ENCODE assay signal across 8 cellular contexts in genomic region chr19:53867225-53868090, GRCh38. TPM values are rescaled to one million over a fixed set of nuclear protein-coding genes. Genes with fewer than 3 reads are reported as not detected.
DNase-seq lines count a peak whose midpoint lies in the region; ATAC-seq and TF ChIP-seq lines count a peak whose summit lies in the region.

Gene MYADM (plus strand): TSS chr19:53867883. CDS start chr19:53873530, 5,647 bp downstream.

- DNase-seq in COLO668 (lab: John Stamatoyannopoulos, UW; ENCODE audit: unreplicated experiment): peak; percentile 48
- peak; percentile 98 for DNase-seq in HS-27A (ENCODE audit: low read depth)
- DNase-seq in SK-N-MC (ENCODE audit: low read depth, low spot score): peak; percentile 65
- DNase-seq in activated naive CD4-positive, alpha-beta T cell treated with anti-CD3 and anti-CD28 coated beads for 36 hours: peak; percentile 99
- DNase-seq in foreskin melanocyte: peak; percentile 98
- DNase-seq in neural crest cell (ENCODE audit: low read depth, low spot score): peak; percentile 98
- DNase-seq in stimulated activated naive CD8-positive, alpha-beta T cell treated with anti-CD3 and anti-CD28 coated beads, Interleukin-15, amount 100 ng/mL, for 72 hours: peak; percentile 99

- no peaks in the 10 kb centered on the region for H3K27me3 Mint-ChIP-seq in activated naive CD4-positive, alpha-beta T cell treated with anti-CD3 and anti-CD28 coated beads for 36 hours (ENCODE audit: low read depth)
- peaks cover 30% of the 10 kb centered on the region for H3K27me3 Mint-ChIP-seq in neural crest cell (ENCODE audit: low read depth)
- H3K27me3 Mint-ChIP-seq in stimulated activated naive CD8-positive, alpha-beta T cell treated with anti-CD3 and anti-CD28 coated beads, Interleukin-15, amount 100 ng/mL, for 72 hours: no peaks in the 10 kb centered on the region

- H3K4me3 ChIP-seq in SK-N-MC: peak within 1 kb of the TSS; percentile 80

- CTCF ChIA-PET in activated naive CD4-positive, alpha-beta T cell treated with anti-CD3 and anti-CD28 coated beads for 36 hours (lab: Charles Lee): interaction anchor here (0.6 to 2.6 kb wide), 4 partner anchors 10 to 291 kb away, joined by 3 to 10 read pairs (median 4); partner anchors contain the start of gene PRKCG

- H3K9me3 ChIP-seq in SK-N-MC (ENCODE audit: low read depth, low read length): no peaks in the 10 kb centered on the region

- H3K36me3 Mint-ChIP-seq in activated naive CD4-positive, alpha-beta T cell treated with anti-CD3 and anti-CD28 coated beads for 36 hours (ENCODE audit: low read depth): no peaks in the 10 kb centered on the region
- H3K36me3 Mint-ChIP-seq in neural crest cell (ENCODE audit: low read depth): no peaks in the 10 kb centered on the region

- peak within 1 kb of the TSS; percentile 77 for H3K9ac ChIP-seq in SK-N-MC (ENCODE audit: insufficient read length)

- H3K36me3 ChIP-seq in SK-N-MC (ENCODE audit: insufficient read depth, low read length): no peaks in the 10 kb centered on the region

- H3K27ac Mint-ChIP-seq in activated naive CD4-positive, alpha-beta T cell treated with anti-CD3 and anti-CD28 coated beads for 36 hours: peak within 1 kb of the TSS; percentile 82
- H3K27ac Mint-ChIP-seq in neural crest cell (ENCODE audit: unreplicated experiment): peak within 1 kb of the TSS; percentile 99
- H3K27ac Mint-ChIP-seq in stimulated activated naive CD8-positive, alpha-beta T cell treated with anti-CD3 and anti-CD28 coated beads, Interleukin-15, amount 100 ng/mL, for 72 hours: peak within 1 kb of the TSS; percentile 99

- H3K27ac ChIP-seq in SK-N-MC: peak within 1 kb of the TSS; percentile 57; the same call in 1 of the 2 replicates

- peak; percentile 44 for ATAC-seq in GM19468 (IDR thresholded peaks at IDR 0.05; ENCODE audit: extremely low read depth, unreplicated experiment)
- peak; percentile 89 for ATAC-seq in stimulated activated naive CD8-positive, alpha-beta T cell treated with anti-CD3 and anti-CD28 coated beads, Interleukin-15, amount 100 ng/mL, for 72 hours

- intact Hi-C loops in activated naive CD4-positive, alpha-beta T cell treated with anti-CD3 and anti-CD28 coated beads for 36 hours (cut with micrococcal nuclease): loop anchor here (1.0 to 10.0 kb wide), 10 partner anchors 13 to 673 kb away; partner anchors contain the start of genes CNOT3, LAIR1, NDUFA3 and OSCAR

- H3K4me3 Mint-ChIP-seq in activated naive CD4-positive, alpha-beta T cell treated with anti-CD3 and anti-CD28 coated beads for 36 hours: peak within 1 kb of the TSS; percentile 88
- H3K4me3 Mint-ChIP-seq in neural crest cell: peak within 1 kb of the TSS; percentile 91
- H3K4me3 Mint-ChIP-seq in stimulated activated naive CD8-positive, alpha-beta T cell treated with anti-CD3 and anti-CD28 coated beads, Interleukin-15, amount 100 ng/mL, for 72 hours: peak within 1 kb of the TSS; percentile 92 to 98

- peaks cover 36% of the 10 kb centered on the region for H3K4me1 Mint-ChIP-seq in activated naive CD4-positive, alpha-beta T cell treated with anti-CD3 and anti-CD28 coated beads for 36 hours (ENCODE audit: low read depth)
- peaks cover 38% of the 10 kb centered on the region for H3K4me1 Mint-ChIP-seq in neural crest cell
- peaks cover 45% of the 10 kb centered on the region for H3K4me1 Mint-ChIP-seq in stimulated activated naive CD8-positive, alpha-beta T cell treated with anti-CD3 and anti-CD28 coated beads, Interleukin-15, amount 100 ng/mL, for 72 hours

- no peak for TF ChIP-seq CTCF in neural crest cell (conservative IDR thresholded peaks at IDR 0.05)

- H3K9me3 Mint-ChIP-seq in activated naive CD4-positive, alpha-beta T cell treated with anti-CD3 and anti-CD28 coated beads for 36 hours: no peaks in the 10 kb centered on the region
- no peaks in the 10 kb centered on the region for H3K9me3 Mint-ChIP-seq in neural crest cell
- H3K9me3 Mint-ChIP-seq in stimulated activated naive CD8-positive, alpha-beta T cell treated with anti-CD3 and anti-CD28 coated beads, Interleukin-15, amount 100 ng/mL, for 72 hours: no peaks in the 10 kb centered on the region

RNA-seq across cellular contexts. Expression of gene MYADM, which starts in this region (rescaled TPM):
- 10 to 100 TPM; 13.6 to 13.9 TPM for total RNA-seq in activated naive CD4-positive, alpha-beta T cell treated with anti-CD3 and anti-CD28 coated beads for 36 hours
- total RNA-seq in neural crest cell: 15.0 and 19.1 TPM in 2 replicates

Comparison
In these comparisons a context has a peak if more than half of its experiments do, and no peak if none do; other contexts are left out.
1. Peak in every context shown above with its lines: DNase-seq, ATAC-seq, H3K4me3 ChIP-seq and H3K27ac ChIP-seq.
2. DNase-seq: peak in every context shown above with its lines; median percentile 99 in activated naive CD4-positive, alpha-beta T cell treated with anti-CD3 and anti-CD28 coated beads for 36 hours; 99 in stimulated activated naive CD8-positive, alpha-beta T cell treated with anti-CD3 and anti-CD28 coated beads, Interleukin-15, amount 100 ng/mL, for 72 hours; 98 in HS-27A; 98 in foreskin melanocyte; 98 in neural crest cell; 65 in SK-N-MC; 48 in COLO668.